In the genomic region with DNA sequence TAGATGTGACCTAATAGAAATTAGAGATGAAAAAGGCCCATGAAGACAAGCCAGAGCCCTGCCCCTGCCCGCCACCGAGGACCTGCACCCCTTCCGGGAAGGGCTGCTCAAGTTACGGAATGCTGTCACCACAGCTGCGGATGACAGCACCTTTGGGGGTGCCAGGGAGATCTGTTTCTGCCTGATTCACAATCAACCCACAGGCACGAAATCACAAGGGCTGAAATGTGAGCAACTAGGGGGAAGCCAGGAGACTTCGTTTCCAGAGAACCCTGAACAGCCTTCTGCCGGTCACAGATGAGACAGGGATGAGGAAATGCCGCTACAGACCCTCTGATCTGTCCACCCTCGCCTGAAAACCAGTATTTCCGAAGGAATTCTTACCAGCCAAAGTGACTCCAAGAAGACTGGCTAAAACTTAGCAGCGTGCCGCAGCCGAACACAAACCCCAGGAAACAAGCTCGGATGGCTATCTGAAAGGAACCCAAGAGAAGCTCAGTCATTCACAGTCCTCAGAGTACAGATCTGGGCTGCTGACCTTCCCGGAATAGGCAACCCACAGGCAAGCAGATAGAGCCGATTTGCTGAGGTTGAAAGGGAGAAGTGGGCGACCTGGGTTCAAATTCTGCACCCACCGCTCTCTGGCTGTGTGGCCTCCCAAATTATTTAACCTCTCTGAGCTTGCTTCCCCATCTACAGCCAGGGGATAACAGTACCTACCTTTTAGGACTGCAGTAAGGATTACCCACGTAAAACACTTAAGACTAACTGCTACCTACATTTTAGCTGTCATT, we compare ENCODE assay signal across 9 cellular contexts. TPM values are rescaled to one million over a fixed set of nuclear protein-coding genes. Genes with fewer than 3 reads are reported as not detected.
DNase-seq lines count a peak whose midpoint lies in the region; FAIRE-seq and TF ChIP-seq lines count a peak whose summit lies in the region.
"Had no signal": no experiment of that assay in that cellular context is flagged by ENCODE, and none has a peak within 500 bp of the region (broad histone marks: within the 10 kb centered on the region; RNA-seq: fewer than 3 reads in every experiment).

No MANE protein-coding gene starts in this region.

- DNase-seq in OCI-M1 (lab: John Stamatoyannopoulos, UW) (peak; percentile 58), H1 (ENCODE audit: low read depth in 1 of 2, low spot score in 2 of 2) (no peak), NCI-H82 (lab: John Stamatoyannopoulos, UW) (no peak), RCC 7860 (ENCODE audit: low spot score) (no peak)
- no peak for DNase-seq in effector CD8-positive, alpha-beta T cell (lab: John Stamatoyannopoulos, UW)
- no peak for DNase-seq in activated CD4-positive, alpha-beta T cell treated with anti-CD3 and anti-CD28 coated beads, Interleukin-2, amount 50 U/mL, for 48 hours

- no peak for TF ChIP-seq POLR2A in H1 (IDR thresholded peaks at IDR 0.05; ENCODE audit: control extremely low read depth in 1 of 2, low read depth in 2 of 2, low read length in 2 of 2)

- peak overlapping the region; percentile 2; the same call in 1 of the 2 replicates for H3K27ac ChIP-seq in H1 (ENCODE audit: low read depth, low read length)

- TF ChIP-seq CTCF in H1 (IDR thresholded peaks at IDR 0.05; ENCODE audit: control extremely low read depth in 1 of 3, insufficient read depth in 1 of 3, low read depth in 1 of 3, low read length in 3 of 3) = no peak

- H3K18ac ChIP-seq in H1 (ENCODE audit: extremely low read depth, low read length) = no peak overlapping the region

- peak overlapping the region; percentile 65 to 96 (median 94) for H3K9ac ChIP-seq in H1 (replicated peaks in 1 of 4; ENCODE audit: extremely low read depth in 1 of 4, low read depth in 3 of 4, low read length in 3 of 4)

- H3K27me3 ChIP-seq in H1 (replicated peaks in 1 of 4; ENCODE audit: control insufficient read depth in 3 of 4, extremely low read depth in 1 of 4, insufficient read depth in 3 of 4, low read length in 3 of 4) (no peaks in the 10 kb centered on the region), neuron (ENCODE audit: insufficient read depth, low read length) (no peaks in the 10 kb centered on the region)

- H3K79me1 ChIP-seq in H1 (ENCODE audit: low read depth, low read length) = peaks cover 10% of the 10 kb centered on the region

- H3K23me2 ChIP-seq in H1 (ENCODE audit: low read depth, low read length) = 0 out of 2 replicates have a peak, but pooled peaks cover 5% of the 10 kb centered on the region

- peaks cover 6 to 40% of the 10 kb centered on the region in 2 experiments for H3K79me2 ChIP-seq in H1 (ENCODE audit: control insufficient read depth in 1 of 2, insufficient read depth in 2 of 2, low read length in 2 of 2)

- POLR2A ChIA-PET in H1 (lab: Charles Lee; ENCODE audit: partially characterized antibody) = interaction anchor here (1.0 to 6.9 kb wide), 11 partner anchors 9 to 113 kb away, joined by 3 to 78 read pairs (median 6); partner anchors contain the start of genes HES3 and RNF207

- H2BK5ac ChIP-seq in H1 (ENCODE audit: low read depth, low read length) = no peak overlapping the region

- no peak overlapping the region for H3K56ac ChIP-seq in H1 (replicated peaks; ENCODE audit: insufficient read length, low read depth, low read length)

- H2BK20ac ChIP-seq in H1 (ENCODE audit: low read length) = no peak overlapping the region

- H2BK15ac ChIP-seq in H1 (ENCODE audit: low read length) = no peak overlapping the region

- H3K36me3 ChIP-seq in H1 (ENCODE audit: control insufficient read depth in 2 of 4, insufficient read depth in 4 of 4, low read length in 3 of 4) (peaks cover 13 to 42% (median 28%) of the 10 kb centered on the region in 4 experiments; a peak in 6 of 8 replicates), neuron (ENCODE audit: insufficient read depth, low read length) (peaks cover 39% of the 10 kb centered on the region)

- H2BK12ac ChIP-seq in H1 (ENCODE audit: low read depth, low read length) = no peak overlapping the region

- CTCF ChIA-PET in H1 (lab: Charles Lee; ENCODE audit: partially characterized antibody) = interaction anchor here (0.8 to 19.1 kb wide), 9 partner anchors 9 to 113 kb away, joined by 3 to 353 read pairs (median 5); partner anchors contain the start of genes RNF207 and RPL22

- FAIRE-seq in H1 (lab: Jason Lieb, UNC) = no peak
- no peak for FAIRE-seq in RCC 7860 (lab: Jason Lieb, UNC)

- TF ChIP-seq RAD21 in H1 (IDR thresholded peaks at IDR 0.05 in 1 of 2, conservative IDR thresholded peaks at IDR 0.05 in 1 of 2; ENCODE audit: low read depth in 2 of 2, low read length in 2 of 2) = no peak

- H4K8ac ChIP-seq in H1 (ENCODE audit: extremely low read depth, insufficient read depth, low read length) = no peak overlapping the region

- H2BK120ac ChIP-seq in H1 (replicated peaks; ENCODE audit: low read depth, low read length) = no peak overlapping the region

- no peak overlapping the region for H4K5ac ChIP-seq in H1 (ENCODE audit: insufficient read length, low read depth, low read length)

- H3K14ac ChIP-seq in H1 (ENCODE audit: insufficient read length) = no peak overlapping the region

- H3K4me3 ChIP-seq in GM08714 (ENCODE audit: low read length) (peak overlapping the region; percentile 76), H1 (ENCODE audit: extremely low read depth in 1 of 4, insufficient read depth in 2 of 4, low read depth in 3 of 4, low read length in 4 of 4) (peak overlapping the region; percentile 77 to 94 (median 86)), neuron (ENCODE audit: low read length) (peak overlapping the region; percentile 97)

- H4K91ac ChIP-seq in H1 (replicated peaks; ENCODE audit: insufficient read length, low read length) = no peak overlapping the region

- H3K9me3 ChIP-seq in H1 (ENCODE audit: insufficient read depth in 2 of 2, low read depth in 1 of 2, low read length in 1 of 2) (no peaks in the 10 kb centered on the region), neuron (ENCODE audit: low read length) (no peaks in the 10 kb centered on the region)

- no peak overlapping the region for H2AK5ac ChIP-seq in H1 (ENCODE audit: low read depth, low read length)

- H2AFZ ChIP-seq in H1 (ENCODE audit: low read length) (no peak overlapping the region), neuron (ENCODE audit: low read depth, low read length) (no peak overlapping the region)

- no peak overlapping the region for H3K4ac ChIP-seq in H1 (replicated peaks; ENCODE audit: insufficient read length, low read depth, low read length)

- H3K23ac ChIP-seq in H1 (ENCODE audit: insufficient read length) = no peak overlapping the region

- H3K4me1 ChIP-seq in H1 (replicated peaks in 1 of 4; ENCODE audit: control insufficient read depth in 3 of 4, insufficient read depth in 4 of 4, low read length in 3 of 4) (peaks cover 0 to 20% (median 15%) of the 10 kb centered on the region in 4 experiments; a peak in 6 of 7 replicates), neuron (ENCODE audit: insufficient read depth, low read length) (peaks cover 31% of the 10 kb centered on the region)

- H4K20me1 ChIP-seq in H1 (replicated peaks in 1 of 2; ENCODE audit: control insufficient read depth in 1 of 2, insufficient read depth in 2 of 2, low read length in 2 of 2) = peaks cover 12 to 13% of the 10 kb centered on the region in 2 experiments

- WGBS in H1 (ENCODE audit: extremely low coverage in 1 of 2, insufficient coverage in 1 of 2, insufficient read length in 1 of 2, insufficient replicate concordance in 2 of 2, low coverage in 1 of 2, low lambda C conversion rate in 2 of 2, missing lambda C conversion rate in 1 of 2), 2 experiments = 67% methylated on average over 20 of the region's 20 CpGs; no CpG with 5 or more reads in 1 of the 2 experiments

- peak overlapping the region; percentile 80 to 85 for H3K4me2 ChIP-seq in H1 (ENCODE audit: insufficient read depth in 1 of 2, low read depth in 2 of 2, low read length in 2 of 2)

- TF ChIP-seq EP300 in H1 (IDR thresholded peaks at IDR 0.05; ENCODE audit: borderline replicate concordance in 1 of 2, low read depth in 2 of 2, low read length in 2 of 2) = no peak

RNA-seq across cellular contexts. Expression of gene ICMT, which starts 1.1 kb away (rescaled TPM):
- 105 and 106 TPM in 2 replicates for total RNA-seq in H1 (2021; fragmentation: NEBNext Ultra II Directional; extraction: Animal tissue kit (Norgen Biotek cat#: 25700))
- 67.4 and 68.4 TPM in 2 replicates for polyA plus RNA-seq in H1 (2011; rRNA removed)
- polyA plus RNA-seq in H1 (2011; cell fraction: cytosol; rRNA removed) = 70.0 TPM
- polyA plus RNA-seq in H1 (2011; cell fraction: nucleus; rRNA removed) = 53.5 TPM
- 72.0 to 85.5 TPM (median 82.2 TPM) in 4 replicates for polyA plus RNA-seq in H1 (2012, experiment 1 of 2)
- 66.0 TPM for polyA plus RNA-seq in H1 (2012, experiment 2 of 2)
- 80.2 TPM for polyA plus RNA-seq in H1 (2013, experiment 1 of 2)
- 101 TPM for polyA plus RNA-seq in H1 (2013, experiment 2 of 2)
- 101 and 111 TPM in 2 replicates for polyA minus RNA-seq in H1 (2011; rRNA and poly(A)+ RNA removed)
- polyA minus RNA-seq in H1 (2011; cell fraction: cytosol; rRNA and poly(A)+ RNA removed) = 77.6 TPM
- 47.2 TPM for polyA minus RNA-seq in H1 (2011; cell fraction: nucleus; rRNA and poly(A)+ RNA removed)

RNA-seq across cellular contexts. Expression of gene HES3, which starts 9.3 kb away (rescaled TPM):
- 54.3 and 67.9 TPM in 2 replicates for total RNA-seq in H1 (2021; fragmentation: NEBNext Ultra II Directional; extraction: Animal tissue kit (Norgen Biotek cat#: 25700))
- polyA plus RNA-seq in H1 (2011; rRNA removed) = 38.8 and 105 TPM in 2 replicates
- 39.6 TPM for polyA plus RNA-seq in H1 (2011; cell fraction: cytosol; rRNA removed)
- polyA plus RNA-seq in H1 (2011; cell fraction: nucleus; rRNA removed) = 96.6 TPM
- polyA plus RNA-seq in H1 (2012, experiment 1 of 2) = 54.8 to 62.4 TPM (median 58.8 TPM) in 4 replicates
- polyA plus RNA-seq in H1 (2012, experiment 2 of 2) = 66.2 TPM
- polyA plus RNA-seq in H1 (2013, experiment 1 of 2) = 28.3 TPM
- 27.2 TPM for polyA plus RNA-seq in H1 (2013, experiment 2 of 2)
- 4.3 and 6.6 TPM in 2 replicates for polyA minus RNA-seq in H1 (2011; rRNA and poly(A)+ RNA removed)
- polyA minus RNA-seq in H1 (2011; cell fraction: cytosol; rRNA and poly(A)+ RNA removed) = 51.3 TPM
- polyA minus RNA-seq in H1 (2011; cell fraction: nucleus; rRNA and poly(A)+ RNA removed) = 55.7 TPM
- total RNA-seq: activated CD8-positive, alpha-beta memory T cell treated with anti-CD3 and anti-CD28 coated beads for 36 hours had no signal

RNA-seq across cellular contexts. Expression of gene GPR153, which starts 26.2 kb away (rescaled TPM):
- 5.7 and 6.1 TPM in 2 replicates for total RNA-seq in H1 (2021; fragmentation: NEBNext Ultra II Directional; extraction: Animal tissue kit (Norgen Biotek cat#: 25700))
- 8.1 and 15.6 TPM in 2 replicates for polyA plus RNA-seq in H1 (2011; rRNA removed)
- 8.1 TPM for polyA plus RNA-seq in H1 (2011; cell fraction: cytosol; rRNA removed)
- polyA plus RNA-seq in H1 (2011; cell fraction: nucleus; rRNA removed) = 16.5 TPM
- polyA plus RNA-seq in H1 (2012, experiment 1 of 2) = 4.3 to 8.8 TPM (median 7.7 TPM) in 4 replicates
- polyA plus RNA-seq in H1 (2012, experiment 2 of 2) = 6.5 TPM
- polyA plus RNA-seq in H1 (2013, experiment 1 of 2) = 4.3 TPM
- polyA plus RNA-seq in H1 (2013, experiment 2 of 2) = 3.9 TPM
- 5.0 and 7.9 TPM in 2 replicates for polyA minus RNA-seq in H1 (2011; rRNA and poly(A)+ RNA removed)
- 8.3 TPM for polyA minus RNA-seq in H1 (2011; cell fraction: cytosol; rRNA and poly(A)+ RNA removed)
- 9.7 TPM for polyA minus RNA-seq in H1 (2011; cell fraction: nucleus; rRNA and poly(A)+ RNA removed)

RNA-seq across cellular contexts. Expression of gene RNF207, which starts 28.8 kb away (rescaled TPM):
- 3.9 and 4.2 TPM in 2 replicates for total RNA-seq in H1 (2021; fragmentation: NEBNext Ultra II Directional; extraction: Animal tissue kit (Norgen Biotek cat#: 25700))
- polyA plus RNA-seq in H1 (2011; rRNA removed) = 5.4 and 15.9 TPM in 2 replicates
- polyA plus RNA-seq in H1 (2011; cell fraction: cytosol; rRNA removed) = 9.2 TPM
- polyA plus RNA-seq in H1 (2011; cell fraction: nucleus; rRNA removed) = 47.4 TPM
- polyA plus RNA-seq in H1 (2012, experiment 1 of 2) = 2.6 to 5.0 TPM (median 3.8 TPM) in 4 replicates
- polyA plus RNA-seq in H1 (2012, experiment 2 of 2) = 2.8 TPM
- 4.3 TPM for polyA plus RNA-seq in H1 (2013, experiment 1 of 2)
- 3.0 TPM for polyA plus RNA-seq in H1 (2013, experiment 2 of 2)
- 4.7 and 6.1 TPM in 2 replicates for polyA minus RNA-seq in H1 (2011; rRNA and poly(A)+ RNA removed)
- polyA minus RNA-seq in H1 (2011; cell fraction: cytosol; rRNA and poly(A)+ RNA removed) = 5.7 TPM
- 17.2 TPM for polyA minus RNA-seq in H1 (2011; cell fraction: nucleus; rRNA and poly(A)+ RNA removed)

RNA-seq across cellular contexts. Expression of gene RPL22, which starts 35.3 kb away (rescaled TPM):
- total RNA-seq in H1 (2021; fragmentation: NEBNext Ultra II Directional; extraction: Animal tissue kit (Norgen Biotek cat#: 25700)) = 521 and 545 TPM in 2 replicates
- polyA plus RNA-seq in H1 (2011; rRNA removed) = 66.8 and 133 TPM in 2 replicates
- polyA plus RNA-seq in H1 (2011; cell fraction: cytosol; rRNA removed) = 234 TPM
- 28.4 TPM for polyA plus RNA-seq in H1 (2011; cell fraction: nucleus; rRNA removed)
- polyA plus RNA-seq in H1 (2012, experiment 1 of 2) = 870 to 2,565 TPM (median 1,339 TPM) in 4 replicates
- 330 TPM for polyA plus RNA-seq in H1 (2012, experiment 2 of 2)
- polyA plus RNA-seq in H1 (2013, experiment 1 of 2) = 1,194 TPM
- polyA plus RNA-seq in H1 (2013, experiment 2 of 2) = 1,207 TPM
- polyA minus RNA-seq in H1 (2011; rRNA and poly(A)+ RNA removed) = 27.6 and 29.8 TPM in 2 replicates
- polyA minus RNA-seq in H1 (2011; cell fraction: cytosol; rRNA and poly(A)+ RNA removed) = 49.7 TPM
- polyA minus RNA-seq in H1 (2011; cell fraction: nucleus; rRNA and poly(A)+ RNA removed) = 47.9 TPM
